Comparison of ENCODE assay signal across 28 cellular contexts in genomic region chr4:110914791-110915190, GRCh38.
"Had no signal": no experiment of that assay in that cellular context is flagged by ENCODE, and none has a peak within 500 bp of the region (broad histone marks: within the 10 kb centered on the region; RNA-seq: fewer than 3 reads in every experiment).

No MANE protein-coding gene starts in this region.

- H3K27me3 Mint-ChIP-seq: stimulated activated memory B cell treated with anti-CD40 and anti-IgM and Interleukin-4, amounts not matched to agents 10 μg/mL and 1 μg/mL and 100 μg/mL, for 72 hours; stimulated activated naive B cell treated with anti-CD40 and anti-IgM and Interleukin-4, amounts not matched to agents 10 μg/mL and 1 μg/mL and 100 μg/mL, for 72 hours; stimulated activated naive CD8-positive, alpha-beta T cell treated with anti-CD3 and anti-CD28 coated beads, Interleukin-15, amount 100 ng/mL, for 72 hours; stimulated activated naive CD8-positive, alpha-beta T cell treated with anti-CD3 and anti-CD28 coated beads, Interleukin-15, Interleukin-2, amounts not matched to agents 100 ng/mL and 50 ng/mL, for 24 hours had no signal

- H3K27ac Mint-ChIP-seq: stimulated activated effector memory CD8-positive, alpha-beta T cell treated with anti-CD3 and anti-CD28 coated beads, Interleukin-12 subunit alpha, Interleukin-12 subunit beta, amount 100 ng/mL, for 72 hours; stimulated activated memory B cell treated with anti-CD40 and anti-IgM and Interleukin-4, amounts not matched to agents 10 μg/mL and 1 μg/mL and 100 μg/mL, for 72 hours; stimulated activated naive B cell treated with anti-CD40 and anti-IgM and Interleukin-4, amounts not matched to agents 10 μg/mL and 1 μg/mL and 100 μg/mL, for 72 hours; stimulated activated naive CD8-positive, alpha-beta T cell treated with anti-CD3 and anti-CD28 coated beads, Interleukin-15, Interleukin-2, amounts not matched to agents 100 ng/mL and 50 ng/mL, for 24 hours; type B pancreatic cell had no signal

- ATAC-seq: stimulated activated effector memory CD8-positive, alpha-beta T cell treated with anti-CD3 and anti-CD28 coated beads, Interleukin-12 subunit alpha, Interleukin-12 subunit beta, amount 100 ng/mL, for 72 hours; stimulated activated memory B cell treated with anti-CD40 and anti-IgM and Interleukin-4, amounts not matched to agents 10 μg/mL and 1 μg/mL and 100 μg/mL, for 72 hours; stimulated activated naive B cell treated with anti-CD40 and anti-IgM and Interleukin-4, amounts not matched to agents 10 μg/mL and 1 μg/mL and 100 μg/mL, for 72 hours; stimulated activated naive CD8-positive, alpha-beta T cell treated with anti-CD3 and anti-CD28 coated beads, Interleukin-15, amount 100 ng/mL, for 72 hours; stimulated activated naive CD8-positive, alpha-beta T cell treated with anti-CD3 and anti-CD28 coated beads, Interleukin-15, Interleukin-2, amounts not matched to agents 100 U/mL and 50 U/mL, for 24 hours; upper lobe of right lung had no signal

- H3K27me3 ChIP-seq: stomach, testis, thyroid gland, tibial artery, tibial nerve, transverse colon, upper lobe of left lung, upper lobe of right lung, uterus, vagina had no signal

- H3K4me1 Mint-ChIP-seq: stimulated activated effector memory CD8-positive, alpha-beta T cell treated with anti-CD3 and anti-CD28 coated beads, Interleukin-12 subunit alpha, Interleukin-12 subunit beta, amount 100 ng/mL, for 72 hours; stimulated activated memory B cell treated with anti-CD40 and anti-IgM and Interleukin-4, amounts not matched to agents 10 μg/mL and 1 μg/mL and 100 μg/mL, for 72 hours; stimulated activated naive B cell treated with anti-CD40 and anti-IgM and Interleukin-4, amounts not matched to agents 10 μg/mL and 1 μg/mL and 100 μg/mL, for 72 hours; stimulated activated naive CD8-positive, alpha-beta T cell treated with anti-CD3 and anti-CD28 coated beads, Interleukin-15, amount 100 ng/mL, for 72 hours had no signal

- H3K4me3 ChIP-seq: stomach, suprapubic skin, testis, thoracic aorta, thyroid gland, tibial artery, tibial nerve, transverse colon, upper lobe of left lung, upper lobe of right lung, uterus, vagina had no signal

- H3K27ac ChIP-seq: stomach, suprapubic skin, testis, thoracic aorta, thyroid gland, tibial artery, tibial nerve, transverse colon, upper lobe of left lung, upper lobe of right lung, uterus, vagina had no signal

- DNase-seq: stimulated activated CD4-positive, alpha-beta T cell treated with anti-CD3 and anti-CD28 coated beads, Interleukin-2, amount 100 ng/mL, for 48 hours; stimulated activated CD4-positive, alpha-beta T cell treated with anti-CD3 and anti-CD28 coated beads, Interleukin-4, amount 100 ng/mL, for 1 hour; stimulated activated CD4-positive, alpha-beta T cell treated with anti-CD3 and anti-CD28 coated beads, Interleukin-4, amount 100 ng/mL, for 24 hours; stimulated activated CD4-positive, alpha-beta T cell treated with anti-CD3 and anti-CD28 coated beads, Interleukin-4, amount 100 ng/mL, for 4 hours; stimulated activated CD8-positive, alpha-beta memory T cell treated with anti-CD3 and anti-CD28 coated beads, Interleukin-4, amount 100 ng/mL, for 48 hours; stimulated activated naive B cell treated with anti-CD40 and anti-IgM and Interleukin-4, amounts not matched to agents 10 μg/mL and 1 μg/mL and 100 μg/mL, for 72 hours; stimulated activated naive CD4-positive, alpha-beta T cell; stimulated activated naive CD4-positive, alpha-beta T cell treated with Interleukin-2 at 50 U/mL for 16 hours; stimulated activated naive CD8-positive, alpha-beta T cell treated with anti-CD3 and anti-CD28 coated beads, Interleukin-15, amount 100 ng/mL, for 72 hours; stimulated activated naive CD8-positive, alpha-beta T cell treated with anti-CD3 and anti-CD28 coated beads, Interleukin-15, Interleukin-2, amounts not matched to agents 100 U/mL and 50 U/mL, for 24 hours; stomach; substantia nigra; testis; thyroid gland; tibial artery; transverse colon; trophoblast cell; upper lobe of left lung; upper lobe of right lung; uterus had no signal

- H3K9me3 Mint-ChIP-seq: stimulated activated memory B cell treated with anti-CD40 and anti-IgM and Interleukin-4, amounts not matched to agents 10 μg/mL and 1 μg/mL and 100 μg/mL, for 72 hours; stimulated activated naive B cell treated with anti-CD40 and anti-IgM and Interleukin-4, amounts not matched to agents 10 μg/mL and 1 μg/mL and 100 μg/mL, for 72 hours; type B pancreatic cell had no signal

- H3K9me3 ChIP-seq: stomach, suprapubic skin, testis, thoracic aorta, thyroid gland, tibial artery, tibial nerve, transverse colon, upper lobe of left lung, upper lobe of right lung, uterus, vagina had no signal

- H3K36me3 Mint-ChIP-seq: stimulated activated effector memory CD8-positive, alpha-beta T cell treated with anti-CD3 and anti-CD28 coated beads, Interleukin-12 subunit alpha, Interleukin-12 subunit beta, amount 100 ng/mL, for 72 hours; stimulated activated memory B cell treated with anti-CD40 and anti-IgM and Interleukin-4, amounts not matched to agents 10 μg/mL and 1 μg/mL and 100 μg/mL, for 72 hours; stimulated activated naive B cell treated with anti-CD40 and anti-IgM and Interleukin-4, amounts not matched to agents 10 μg/mL and 1 μg/mL and 100 μg/mL, for 72 hours; type B pancreatic cell had no signal

- H3K4me1 ChIP-seq: stomach, suprapubic skin, testis, thyroid gland, tibial artery, tibial nerve, transverse colon, upper lobe of left lung, upper lobe of right lung, uterus, vagina had no signal

- H3K36me3 ChIP-seq: stomach, suprapubic skin, thoracic aorta, thyroid gland, tibial artery, tibial nerve, transverse colon, upper lobe of left lung, upper lobe of right lung, uterus, vagina had no signal

- H3K4me3 Mint-ChIP-seq: stimulated activated effector memory CD8-positive, alpha-beta T cell treated with anti-CD3 and anti-CD28 coated beads, Interleukin-12 subunit alpha, Interleukin-12 subunit beta, amount 100 ng/mL, for 72 hours; stimulated activated memory B cell treated with anti-CD40 and anti-IgM and Interleukin-4, amounts not matched to agents 10 μg/mL and 1 μg/mL and 100 μg/mL, for 72 hours; stimulated activated naive B cell treated with anti-CD40 and anti-IgM and Interleukin-4, amounts not matched to agents 10 μg/mL and 1 μg/mL and 100 μg/mL, for 72 hours; stimulated activated naive CD8-positive, alpha-beta T cell treated with anti-CD3 and anti-CD28 coated beads, Interleukin-15, amount 100 ng/mL, for 72 hours; stimulated activated naive CD8-positive, alpha-beta T cell treated with anti-CD3 and anti-CD28 coated beads, Interleukin-15, Interleukin-2, amounts not matched to agents 100 ng/mL and 50 ng/mL, for 24 hours; type B pancreatic cell had no signal
